9 cellular contexts compared by ENCODE assay signal in the genomic region with DNA sequence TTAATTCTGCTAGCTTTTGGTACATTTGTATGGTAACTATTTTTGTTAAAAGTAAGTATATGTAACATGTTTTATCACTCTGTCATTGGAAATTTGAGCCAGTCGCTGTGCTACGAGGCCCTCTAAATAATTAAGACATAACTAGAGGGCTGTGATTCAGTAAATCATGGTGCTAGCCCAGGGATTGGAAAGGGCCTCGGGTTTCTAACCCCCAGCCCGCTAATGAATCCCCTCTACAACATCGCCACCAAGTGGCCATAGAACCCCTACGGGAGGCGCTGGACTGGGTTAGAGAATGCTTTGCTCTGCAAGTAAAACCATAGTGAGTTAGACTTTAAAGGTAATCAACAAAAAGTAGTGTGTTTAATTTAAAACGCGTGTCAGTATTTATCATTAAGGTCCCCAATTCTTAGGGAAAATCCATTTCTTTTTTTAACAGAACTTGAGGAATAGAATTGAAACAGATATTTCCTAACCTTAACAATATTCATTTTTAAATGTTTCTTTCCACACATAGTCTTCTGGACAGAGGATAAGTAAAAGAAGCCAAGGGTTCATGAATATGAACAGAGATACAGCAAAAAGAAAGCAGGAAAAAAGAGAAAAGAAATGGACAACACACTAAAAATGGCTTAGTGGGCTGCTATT.
DNase-seq lines count a peak whose midpoint lies in the region; ATAC-seq and TF ChIP-seq lines count a peak whose summit lies in the region.
"Had no signal": no experiment of that assay in that cellular context is flagged by ENCODE, and none has a peak within 500 bp of the region (broad histone marks: within the 10 kb centered on the region; RNA-seq: fewer than 3 reads in every experiment).

No MANE protein-coding gene starts in this region.

- no peaks in the 10 kb centered on the region for H3K79me2 ChIP-seq in PC-3 (ENCODE audit: low read length)

- no peaks in the 10 kb centered on the region for H3K4me1 ChIP-seq in PC-3 (ENCODE audit: insufficient read depth, low read length)
- H3K4me1 ChIP-seq: A549 had no signal

- no peak overlapping the region for H3K27ac ChIP-seq in PC-3 (ENCODE audit: low read length)
- H3K27ac ChIP-seq: A549 had no signal

- intact Hi-C loops in PC-3 (cut with micrococcal nuclease) = loop anchor here (5.0 to 10.0 kb wide), 3 partner anchors 240 to 1647 kb away; no protein-coding TSS in a partner anchor

- no peak overlapping the region for H3K4me2 ChIP-seq in PC-3 (ENCODE audit: low read length)
- H3K4me2 ChIP-seq: A549 had no signal

- peak; percentile 14 for DNase-seq in NCI-H2107 treated with DMSO at 0.1 percent for 48 hours (lab: John Stamatoyannopoulos, UW; ENCODE audit: unreplicated experiment)
- DNase-seq in NCI-H2107 (lab: John Stamatoyannopoulos, UW) = no peak
- peak; percentile 76 for DNase-seq in PC-3
- DNase-seq in foreskin fibroblast = peak in 1 of 2 donors; percentile 59
- DNase-seq in smooth muscle cell of the brain vasculature (ENCODE audit: low read depth, low spot score) = peak; percentile 28

- H4K20me1 ChIP-seq in PC-3 (ENCODE audit: low read length) = no peaks in the 10 kb centered on the region

- POLR2A ChIA-PET in PC-3 (lab: Charles Lee; ENCODE audit: unreplicated experiment) = no interaction called here

- no TSS peak for BruUV-seq in PC-3 (replicated peaks; lab: Mats Ljungman, UMichigan)

- no peaks in the 10 kb centered on the region for H3K36me3 ChIP-seq in PC-3 (ENCODE audit: low read depth, low read length)

- no peak overlapping the region for H2AFZ ChIP-seq in PC-3 (ENCODE audit: low read length)

- H3K9me2 ChIP-seq in PC-3 (replicated peaks; ENCODE audit: low read length) = no peaks in the 10 kb centered on the region

- no peaks in the 10 kb centered on the region for H3F3A ChIP-seq in PC-3 (ENCODE audit: low read length, unreplicated experiment)

- no peak overlapping the region for H3K9ac ChIP-seq in PC-3 (ENCODE audit: low read length)

- H3K9me3 ChIP-seq in PC-3 (ENCODE audit: low read length) = no peaks in the 10 kb centered on the region
- H3K9me3 ChIP-seq: A549 had no signal

- no peak overlapping the region for H3K4me3 ChIP-seq in PC-3 (ENCODE audit: low read length)
- H3K4me3 ChIP-seq in foreskin fibroblast (ENCODE audit: low read depth in 1 of 2, low read length in 2 of 2) = no peak overlapping the region
- H3K4me3 ChIP-seq: A549 had no signal

- peak; percentile 92 for TF ChIP-seq CTCF in PC-3 (conservative IDR thresholded peaks at IDR 0.05; ENCODE audit: low read depth, low read length)
- TF ChIP-seq CTCF in foreskin fibroblast (IDR thresholded peaks at IDR 0.05; ENCODE audit: low read depth, low read length) = peak; percentile 21

- 0 out of 2 replicates have a peak, but pooled peaks cover 11% of the 10 kb centered on the region for H3K27me3 ChIP-seq in PC-3 (ENCODE audit: low read length)

- CTCF ChIA-PET in PC-3 (lab: Charles Lee) = interaction anchor here (0.5 to 0.6 kb wide), 3 partner anchors 57 to 550 kb away, joined by 3 to 4 read pairs (median 4); no protein-coding TSS in a partner anchor

- ATAC-seq in PC-3 (peak; percentile 73), HG03521 (IDR thresholded peaks at IDR 0.05; ENCODE audit: unreplicated experiment) (no peak), HG03439 (IDR thresholded peaks at IDR 0.05; ENCODE audit: unreplicated experiment) (no peak), esophagus mucosa (no peak)
- ATAC-seq: A549 had no signal
